In the genomic region with DNA sequence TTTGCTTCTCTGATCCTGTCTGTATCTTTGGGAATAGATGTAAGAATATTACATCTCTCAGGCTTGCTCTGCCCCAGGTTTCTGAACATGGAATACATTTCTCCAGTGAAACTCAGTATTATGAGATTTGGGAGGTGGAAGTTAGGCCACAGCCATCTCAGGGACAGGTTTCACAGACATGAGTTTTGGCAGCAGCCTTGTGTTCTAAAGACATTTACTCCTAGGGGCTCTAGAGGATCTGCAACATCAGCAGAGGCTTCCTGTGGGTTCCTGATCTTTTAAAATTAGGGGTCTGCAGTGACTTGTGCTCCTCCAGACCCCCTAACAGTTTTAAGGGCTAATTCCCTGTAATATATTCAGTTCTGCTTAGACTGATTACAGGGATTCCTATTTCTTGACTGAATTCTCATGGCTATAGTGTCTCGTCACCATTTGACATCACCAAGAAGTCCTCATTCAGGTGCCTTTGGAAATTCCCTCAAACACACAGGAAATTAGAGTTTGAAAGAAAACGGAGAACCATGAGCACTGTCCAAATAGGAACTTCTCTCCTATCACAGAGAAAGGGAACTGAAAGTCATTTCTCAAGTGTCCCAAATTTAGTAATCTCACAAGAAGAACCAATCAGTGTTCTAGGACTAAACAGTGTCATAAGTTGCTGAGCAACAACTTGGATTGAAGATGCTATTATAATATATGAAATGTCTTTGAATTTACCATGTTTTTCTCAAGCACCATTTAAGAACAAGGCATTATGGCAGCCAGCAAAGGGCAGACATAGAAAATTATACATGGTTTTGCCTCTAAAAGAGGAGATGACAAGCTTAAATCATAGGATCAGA, we compare ENCODE assay signal across 8 cellular contexts. TPM values are rescaled to one million over a fixed set of nuclear protein-coding genes. Genes with fewer than 3 reads are reported as not detected.
DNase-seq lines count a peak whose midpoint lies in the region; ATAC-seq and TF ChIP-seq lines count a peak whose summit lies in the region.

No MANE protein-coding gene starts in this region.

- peaks cover 9 to 12% of the 10 kb centered on the region in 2 donors for H3K4me1 Mint-ChIP-seq in natural killer cell

- H4K8ac ChIP-seq in mesendoderm (ENCODE audit: low read depth, low read length), result no peak overlapping the region

- H2BK5ac ChIP-seq in mesendoderm (ENCODE audit: low read length), result no peak overlapping the region

- no peak overlapping the region for H3K27ac ChIP-seq in mesendoderm (ENCODE audit: low read depth, low read length)

- H3K27me3 Mint-ChIP-seq in natural killer cell (ENCODE audit: low read depth in 2 of 2), result peaks cover 8 to 20% of the 10 kb centered on the region in 2 donors

- no peaks in the 10 kb centered on the region for H3K79me1 ChIP-seq in mesendoderm (ENCODE audit: low read length)

- H3K56ac ChIP-seq in mesendoderm (ENCODE audit: low read length), result no peak overlapping the region

- peak; percentile 48 to 55 for ATAC-seq in activated CD4-positive, CD25-positive, alpha-beta regulatory T cell treated with anti-CD3 and anti-CD28 coated beads, Interleukin-2, amount 50 U/mL, for 24 hours
- ATAC-seq in HG03139 (IDR thresholded peaks at IDR 0.05; ENCODE audit: unreplicated experiment), result peak; percentile 70
- ATAC-seq in natural killer cell, result peak; percentile 42 to 58 (median 50)

- no peak overlapping the region for H2AK5ac ChIP-seq in mesendoderm (ENCODE audit: low read length)

- H3K27me3 ChIP-seq in adipocyte (replicated peaks; ENCODE audit: control insufficient read depth, insufficient read depth, low read length) (peaks cover 16% of the 10 kb centered on the region), mesendoderm (ENCODE audit: insufficient read depth, low read length, poor library complexity) (peaks cover 1% of the 10 kb centered on the region)

- no peak overlapping the region for H3K27ac Mint-ChIP-seq in natural killer cell

- H3K36me3 Mint-ChIP-seq in natural killer cell, result no peaks in the 10 kb centered on the region

- no peak overlapping the region for H3K9ac ChIP-seq in adipocyte (ENCODE audit: low read length)
- H3K9ac ChIP-seq in mesendoderm (ENCODE audit: low read length), result no peak overlapping the region

- no peak overlapping the region for H3K18ac ChIP-seq in mesendoderm (ENCODE audit: low read length)

- no peaks in the 10 kb centered on the region for H3K4me1 ChIP-seq in adipocyte (ENCODE audit: control insufficient read depth, insufficient read depth, low read length)
- no peaks in the 10 kb centered on the region for H3K4me1 ChIP-seq in mesendoderm (ENCODE audit: control insufficient read depth, low read depth, low read length)

- intact Hi-C loops in natural killer cell (cut with micrococcal nuclease), result no loop called here

- no peak overlapping the region for H3K4ac ChIP-seq in mesendoderm (ENCODE audit: low read depth, low read length)

- H3K4me3 ChIP-seq in adipocyte (ENCODE audit: low read length), result no peak overlapping the region
- H3K4me3 ChIP-seq in mesendoderm (ENCODE audit: low read length), result no peak overlapping the region

- no peak overlapping the region for H2BK120ac ChIP-seq in mesendoderm (ENCODE audit: low read depth, low read length)

- no peak overlapping the region for H3K4me3 Mint-ChIP-seq in natural killer cell

- no peak for DNase-seq in activated CD4-positive, CD25-positive, alpha-beta regulatory T cell (lab: John Stamatoyannopoulos, UW)
- DNase-seq in adipocyte (ENCODE audit: low read depth) (peak; percentile 41), natural killer cell (no peak), mesendoderm (no peak), cerebellar nuclear complex (lab: John Stamatoyannopoulos, UW) (no peak)
- no peak for DNase-seq in stimulated activated naive CD4-positive, alpha-beta T cell treated with Interleukin-2 at 50 U/mL for 16 hours (lab: John Stamatoyannopoulos, UW)

- TF ChIP-seq CTCF in natural killer cell (IDR thresholded peaks at IDR 0.05), result no peak

- H3K23ac ChIP-seq in mesendoderm (ENCODE audit: low read length), result no peak overlapping the region

- no peaks in the 10 kb centered on the region for H3K79me2 ChIP-seq in mesendoderm (ENCODE audit: control insufficient read depth, insufficient read depth, low read length)

- no peak overlapping the region for H3K4me2 ChIP-seq in mesendoderm (ENCODE audit: low read length)

- no peaks in the 10 kb centered on the region for H3K9me3 Mint-ChIP-seq in natural killer cell

- WGBS in mesendoderm (ENCODE audit: extremely low coverage, insufficient coverage, low lambda C conversion rate), result no CpG with 5 or more reads among the region's 2 CpGs

- no peak overlapping the region for H4K5ac ChIP-seq in mesendoderm (ENCODE audit: low read length)

- no peak overlapping the region for H2BK15ac ChIP-seq in mesendoderm (replicated peaks; ENCODE audit: low read depth)

- H3K9me3 ChIP-seq in adipocyte (ENCODE audit: control insufficient read depth, low read length), result no peaks in the 10 kb centered on the region

- H3K36me3 ChIP-seq in adipocyte (ENCODE audit: control insufficient read depth, insufficient read depth, low read length, severe bottlenecking) (no peaks in the 10 kb centered on the region), mesendoderm (ENCODE audit: control insufficient read depth, insufficient read depth, low read length) (no peaks in the 10 kb centered on the region)

RNA-seq across cellular contexts. Expression of gene HLA-DRA, which starts 2.5 kb away (rescaled TPM):
- 100 to 1,000 TPM in 2 of 3 donors, 10 to 100 TPM in 1; 49.9 to 160 (median 123) TPM for total RNA-seq in natural killer cell
- 3.4 TPM for polyA plus RNA-seq in mesendoderm (2013, experiment 1 of 2)
- 3.2 TPM for polyA plus RNA-seq in mesendoderm (2013, experiment 2 of 2)

RNA-seq across cellular contexts. Expression of gene BTNL2, which starts 30.2 kb away (rescaled TPM):
- not detected for total RNA-seq in natural killer cell
- not detected for polyA plus RNA-seq in mesendoderm (2013, experiment 1 of 2)
- polyA plus RNA-seq in mesendoderm (2013, experiment 2 of 2), result not detected
